25 cellular contexts compared by ENCODE assay signal in genomic region chr12:27052742-27053141, GRCh38.
"Had no signal": no experiment of that assay in that cellular context is flagged by ENCODE, and none has a peak within 500 bp of the region (broad histone marks: within the 10 kb centered on the region; RNA-seq: fewer than 3 reads in every experiment).

No MANE protein-coding gene starts in this region.

- DNase-seq: Karpas-422; KG1; MG63; NCI-H1092; NCI-H1105 treated with DMSO at 0.1 percent for 48 hours; NCI-H1417 treated with DMSO at 0.1 percent for 48 hours; NCI-H146; NCI-H1694 treated with DMSO at 0.1 percent for 48 hours; NCI-H1930; NCI-H2081; NCI-H2107; NCI-H226; NCI-H446; NCI-H510A; NCI-H524 treated with DMSO at 0.1 percent for 48 hours; NCI-H69; NCI-H774; NK-92 treated with Interleukin-12 subunit alpha and Interleukin-12 subunit beta, amount 100 ng/mL, for 24 hours; SHP77 treated with DMSO at 0.1 percent for 48 hours; SJCRH30; T-helper 1 cell; T-helper 17 cell had no signal

- ATAC-seq: Panc1, SK-N-SH treated with all-trans-retinoic acid at 6 μM for 48 hours, T-helper 17 cell had no signal

- H3K27ac ChIP-seq: HL-60, SJCRH30 had no signal
